Comparison of ENCODE assay signal across 1 cellular context in the genomic region with DNA sequence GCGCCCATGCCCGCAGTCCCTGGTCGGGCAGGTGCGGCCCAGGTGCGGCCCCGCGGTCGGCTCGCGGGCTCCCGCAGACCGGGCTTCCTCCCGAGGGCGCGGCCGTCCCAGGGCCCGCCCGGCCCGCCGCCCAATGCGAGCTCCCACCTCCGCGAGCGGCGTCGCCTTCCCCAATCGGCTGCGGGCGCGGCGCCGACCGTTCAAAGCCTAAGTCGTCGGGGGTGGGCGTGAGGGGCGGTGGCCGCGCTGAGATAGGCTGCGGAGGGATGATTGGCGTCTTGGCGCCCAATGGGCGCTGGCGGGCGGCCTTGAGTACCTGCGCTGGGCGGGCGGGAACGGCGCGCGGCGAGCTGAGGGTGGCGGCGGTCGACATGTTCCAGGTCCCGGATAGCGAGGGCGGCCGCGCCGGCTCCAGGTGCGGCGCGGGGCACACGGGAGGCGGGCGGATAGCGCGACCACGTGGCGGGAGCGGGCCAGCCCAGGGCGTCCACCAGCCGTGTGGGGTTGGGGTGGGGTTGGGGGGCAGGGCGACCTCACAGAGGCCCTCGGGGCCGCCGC.
TF ChIP-seq lines count a peak whose summit lies in the region.

JPT2 (plus strand) TSS at position 338 of the 558 bp plus-strand sequence; CDS start at position 372, 34 bp downstream.

TF ChIP-seq in IMR-90, 13 proteins besides CTCF, POLR2A, EP300 and RAD21 (continued from another document):
- TF ChIP-seq ELK1 (IDR thresholded peaks at IDR 0.05; ENCODE audit: borderline replicate concordance, low read depth, low read length) (no peak), BHLHE40 (IDR thresholded peaks at IDR 0.05; ENCODE audit: low read depth, low read length) (no peak), MAFK (IDR thresholded peaks at IDR 0.05; ENCODE audit: low read depth, low read length) (no peak), NFE2L2 (IDR thresholded peaks at IDR 0.05; ENCODE audit: low read depth, low read length) (no peak), MXI1 (IDR thresholded peaks at IDR 0.05; ENCODE audit: borderline replicate concordance, low read depth, low read length) (peak; percentile 58; the same call in 1 of the 2 replicates)
